In genomic region chr2:119937680-119938079, GRCh38 we compare ENCODE assay signal across 25 cellular contexts.
"Had no signal": no experiment of that assay in that cellular context is flagged by ENCODE, and none has a peak within 500 bp of the region (broad histone marks: within the 10 kb centered on the region; RNA-seq: fewer than 3 reads in every experiment).

No MANE protein-coding gene starts in this region.

- H3K9me3 ChIP-seq: MG63, SJSA1 had no signal

- H3K27ac ChIP-seq: HL-60, SJSA1, SK-N-MC had no signal

- DNase-seq: Karpas-422, KG1, MG63, NCI-H1092, NCI-H1105 treated with DMSO at 0.1 percent for 48 hours, NCI-H1417 treated with DMSO at 0.1 percent for 48 hours, NCI-H146, NCI-H1694 treated with DMSO at 0.1 percent for 48 hours, NCI-H1930, NCI-H2081, NCI-H2107, NCI-H226, NCI-H446, NCI-H510A, NCI-H524 treated with DMSO at 0.1 percent for 48 hours, NCI-H69, NCI-H774, Right ventricle myocardium superior, RPMI8226, SIG-M5 had no signal

- H3K4me3 ChIP-seq: MG63, SJSA1, SK-N-MC had no signal

- H3K36me3 ChIP-seq: MG63, SJSA1 had no signal

- FAIRE-seq: HTR-8/SVneo, RCC 7860 had no signal

- H3K4me1 ChIP-seq: SJSA1 had no signal

- H3K27me3 ChIP-seq: MG63, SJSA1 had no signal
